Comparison of ENCODE assay signal across 15 cellular contexts in genomic region chr4:33357121-33357520, GRCh38.
DNase-seq lines count a peak whose midpoint lies in the region; ATAC-seq, FAIRE-seq and TF ChIP-seq lines count a peak whose summit lies in the region.
"Had no signal": no experiment of that assay in that cellular context is flagged by ENCODE, and none has a peak within 500 bp of the region (broad histone marks: within the 10 kb centered on the region; RNA-seq: fewer than 3 reads in every experiment).

No MANE protein-coding gene starts in this region.

- no peak overlapping the region for H3K4me3 Mint-ChIP-seq in stimulated activated effector memory CD8-positive, alpha-beta T cell treated with anti-CD3 and anti-CD28 coated beads, Interleukin-12 subunit alpha, Interleukin-12 subunit beta, amount 100 ng/mL, for 72 hours
- H3K4me3 Mint-ChIP-seq: T-helper 1 cell treated with Interleukin-12 subunit alpha and Interleukin-12 subunit beta and Interleukin-4 antibody, amounts not matched to agents 30 μg/mL and 1 μg/mL, for 36 hours had no signal

- in situ Hi-C loops in HAP-1 (cut with MboI; ENCODE audit: low sequenced_read_pairs) = no loop called here

- no peak overlapping the region for H3K27ac Mint-ChIP-seq in stimulated activated effector memory CD8-positive, alpha-beta T cell treated with anti-CD3 and anti-CD28 coated beads, Interleukin-12 subunit alpha, Interleukin-12 subunit beta, amount 100 ng/mL, for 72 hours
- no peak overlapping the region for H3K27ac Mint-ChIP-seq in activated naive CD4-positive, alpha-beta T cell treated with anti-CD3 and anti-CD28 coated beads, Interleukin-2, amount 50 U/mL, for 72 hours
- H3K27ac Mint-ChIP-seq: T-helper 1 cell treated with Interleukin-12 subunit alpha and Interleukin-12 subunit beta and Interleukin-4 antibody, amounts not matched to agents 30 μg/mL and 1 μg/mL, for 36 hours had no signal

- H3K27ac ChIP-seq in small intestine (ENCODE audit: low read depth in 1 of 2, low read length in 1 of 2) = no peak overlapping the region
- H3K27ac ChIP-seq: GM23248 had no signal

- WGBS in small intestine, 3 donors = 68 to 88% (median 76%) methylated on average over 1 of the region's 1 CpG

- H3K9me3 ChIP-seq in HAP-1 (no peaks in the 10 kb centered on the region), small intestine (ENCODE audit: control insufficient read depth, low read depth) (no peaks in the 10 kb centered on the region)

- H3K36me3 ChIP-seq in HAP-1 (replicated peaks) = no peaks in the 10 kb centered on the region
- no peaks in the 10 kb centered on the region for H3K36me3 ChIP-seq in small intestine (ENCODE audit: control insufficient read depth in 2 of 2, insufficient read depth in 2 of 2, low read length in 2 of 2)

- FAIRE-seq in small intestine (lab: Jason Lieb, UNC) = no peak
- FAIRE-seq: GM12878 had no signal

- H3K27me3 ChIP-seq in HAP-1 (ENCODE audit: low read depth) (no peaks in the 10 kb centered on the region), small intestine (ENCODE audit: control insufficient read depth in 2 of 2, insufficient read depth in 2 of 2, low read length in 2 of 2) (no peaks in the 10 kb centered on the region)

- H3K4me3 ChIP-seq in HAP-1 = no peak overlapping the region
- no peak overlapping the region for H3K4me3 ChIP-seq in epithelial cell of esophagus (ENCODE audit: low read length)
- H3K4me3 ChIP-seq in small intestine (ENCODE audit: low read depth in 1 of 2, low read length in 2 of 2) = no peak overlapping the region
- H3K4me3 ChIP-seq: GM12878, GM23248 had no signal

- no peaks in the 10 kb centered on the region for H3K4me1 Mint-ChIP-seq in stimulated activated effector memory CD8-positive, alpha-beta T cell treated with anti-CD3 and anti-CD28 coated beads, Interleukin-12 subunit alpha, Interleukin-12 subunit beta, amount 100 ng/mL, for 72 hours

- TF ChIP-seq CTCF in epithelial cell of esophagus (IDR thresholded peaks at IDR 0.05; ENCODE audit: insufficient read depth, low read depth, low read length, missing control alignments) = no peak

- no peak for ATAC-seq in stimulated activated effector memory CD8-positive, alpha-beta T cell treated with anti-CD3 and anti-CD28 coated beads, Interleukin-12 subunit alpha, Interleukin-12 subunit beta, amount 100 ng/mL, for 72 hours
- no peak for ATAC-seq in activated naive CD4-positive, alpha-beta T cell treated with anti-CD3 and anti-CD28 coated beads, Interleukin-2, amount 50 U/mL, for 72 hours
- ATAC-seq: GM12878, HCT116 had no signal

- DNase-seq in HAP-1 (ENCODE audit: low spot score in 2 of 2) (peak; percentile 51 to 88), NCI-H128 (lab: John Stamatoyannopoulos, UW; ENCODE audit: unreplicated experiment) (peak; percentile 37), NCI-H345 treated with DMSO at 0.1 percent for 48 hours (lab: John Stamatoyannopoulos, UW; ENCODE audit: unreplicated experiment) (peak; percentile 28), epithelial cell of esophagus (ENCODE audit: low read depth) (peak; percentile 9), small intestine (no peak)
- DNase-seq in stimulated activated effector memory CD8-positive, alpha-beta T cell treated with anti-CD3 and anti-CD28 coated beads, Interleukin-12 subunit alpha, Interleukin-12 subunit beta, amount 100 ng/mL, for 72 hours (ENCODE audit: low spot score in 2 of 2) = no peak
- DNase-seq in activated naive CD4-positive, alpha-beta T cell treated with anti-CD3 and anti-CD28 coated beads, Interleukin-2, amount 50 U/mL, for 72 hours (ENCODE audit: low spot score in 2 of 2) = no peak
- DNase-seq: DMS79 treated with DMSO at 0.1 percent for 48 hours, GM23248, NCI-H524 treated with DMSO at 0.1 percent for 48 hours, RPMI8226, SIG-M5 had no signal

- H3K4me1 ChIP-seq in HAP-1 (peaks cover 12% of the 10 kb centered on the region), small intestine (ENCODE audit: control insufficient read depth in 2 of 2, insufficient read depth in 1 of 2, low read depth in 1 of 2, low read length in 1 of 2) (no peaks in the 10 kb centered on the region)

- H3K36me3 Mint-ChIP-seq in stimulated activated effector memory CD8-positive, alpha-beta T cell treated with anti-CD3 and anti-CD28 coated beads, Interleukin-12 subunit alpha, Interleukin-12 subunit beta, amount 100 ng/mL, for 72 hours = no peaks in the 10 kb centered on the region
- no peaks in the 10 kb centered on the region for H3K36me3 Mint-ChIP-seq in activated naive CD4-positive, alpha-beta T cell treated with anti-CD3 and anti-CD28 coated beads, Interleukin-2, amount 50 U/mL, for 72 hours

- H3K9me3 Mint-ChIP-seq in stimulated activated effector memory CD8-positive, alpha-beta T cell treated with anti-CD3 and anti-CD28 coated beads, Interleukin-12 subunit alpha, Interleukin-12 subunit beta, amount 100 ng/mL, for 72 hours = peaks cover 2% of the 10 kb centered on the region
- peaks cover 4 to 10% of the 10 kb centered on the region in 2 donors for H3K9me3 Mint-ChIP-seq in activated naive CD4-positive, alpha-beta T cell treated with anti-CD3 and anti-CD28 coated beads, Interleukin-2, amount 50 U/mL, for 72 hours

Comparison
In these comparisons a context has a peak if more than half of its experiments do, and no peak if none do; other contexts are left out.
1. DNase-seq: peak in HAP-1 (2 of 2), NCI-H128 (single experiment), NCI-H345 treated with DMSO at 0.1 percent for 48 hours (single experiment) and epithelial cell of esophagus (single experiment); none in stimulated activated effector memory CD8-positive, alpha-beta T cell treated with anti-CD3 and anti-CD28 coated beads, Interleukin-12 subunit alpha, Interleukin-12 subunit beta, amount 100 ng/mL, for 72 hours (0 of 2), small intestine (single experiment) and activated naive CD4-positive, alpha-beta T cell treated with anti-CD3 and anti-CD28 coated beads, Interleukin-2, amount 50 U/mL, for 72 hours (0 of 2).